1 cellular context compared by ENCODE assay signal in the genomic region with DNA sequence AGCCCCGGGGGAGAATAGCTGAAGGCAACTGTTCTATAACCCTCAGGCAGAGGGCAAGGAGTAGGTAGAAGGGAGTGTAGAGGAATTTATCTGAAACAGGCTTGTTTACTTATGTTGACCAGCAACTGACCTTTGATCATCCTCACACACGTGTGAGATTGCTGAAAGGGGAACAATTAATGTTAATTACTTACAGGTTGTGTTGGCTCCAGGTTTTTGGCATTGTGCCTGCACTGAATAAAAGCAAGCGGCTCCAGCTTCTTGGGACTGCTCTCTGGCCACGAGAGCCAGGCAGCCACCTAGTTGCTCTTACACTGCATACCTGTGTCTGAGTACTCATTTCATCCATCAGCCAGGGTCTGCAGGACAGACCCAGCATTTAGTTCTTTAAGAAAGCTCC.
TF ChIP-seq lines count a peak whose summit lies in the region.

No MANE protein-coding gene starts in this region.

TF ChIP-seq in HepG2, 621 proteins besides CTCF, POLR2A, EP300 and RAD21:
- TF ChIP-seq SOX13 (IDR thresholded peaks at IDR 0.05) (no peak), SOX13 (CRISPR knock-in tag; conservative IDR thresholded peaks at IDR 0.05 in 1 of 2, IDR thresholded peaks at IDR 0.05 in 1 of 2) (peak in 1 of 2 experiments; percentile 59; a peak in 1 of 4 replicates), TBX2 (CRISPR knock-in tag; IDR thresholded peaks at IDR 0.05; ENCODE audit: borderline replicate concordance) (peak; percentile 74), HOXA5 (CRISPR knock-in tag; IDR thresholded peaks at IDR 0.05) (no peak), HNF4G (IDR thresholded peaks at IDR 0.05; ENCODE audit: borderline replicate concordance, low read depth, low read length) (peak; percentile 45; the same call in 1 of the 2 replicates), HNF4G (CRISPR knock-in tag; IDR thresholded peaks at IDR 0.05; ENCODE audit: borderline replicate concordance, low read depth) (no peak), TBX3 (IDR thresholded peaks at IDR 0.05; ENCODE audit: borderline replicate concordance) (peak; percentile 51; the same call in 1 of the 2 replicates), BCL6 (CRISPR knock-in tag; IDR thresholded peaks at IDR 0.05) (peak; percentile 26; the same call in 1 of the 2 replicates), ZNF770 (CRISPR knock-in tag; IDR thresholded peaks at IDR 0.05) (no peak), ZNF234 (CRISPR knock-in tag; conservative IDR thresholded peaks at IDR 0.05) (0 out of 2 replicates have a peak, but pooled peaks have one; percentile 40), BHLHE40 (IDR thresholded peaks at IDR 0.05; ENCODE audit: low read length) (peak; percentile 56; the same call in 1 of the 2 replicates), NFKBIZ (CRISPR knock-in tag; IDR thresholded peaks at IDR 0.05) (no peak), ZBTB21 (CRISPR knock-in tag; IDR thresholded peaks at IDR 0.05) (no peak), ZNF543 (CRISPR knock-in tag; IDR thresholded peaks at IDR 0.05) (no peak), PRMT3 (CRISPR knock-in tag; IDR thresholded peaks at IDR 0.05; ENCODE audit: borderline replicate concordance, low read depth) (no peak), MLX (CRISPR knock-in tag; IDR thresholded peaks at IDR 0.05) (no peak), FOXA1 (IDR thresholded peaks at IDR 0.05) (0 out of 2 replicates have a peak, but pooled peaks have one; percentile 24), FOXA1 (CRISPR knock-in tag; IDR thresholded peaks at IDR 0.05) (peak; percentile 61), FOXA3 (CRISPR knock-in tag; IDR thresholded peaks at IDR 0.05) (peak; percentile 53; the same call in 1 of the 2 replicates), ZBTB43 (CRISPR knock-in tag; conservative IDR thresholded peaks at IDR 0.05) (no peak), FOXP4 (CRISPR knock-in tag; IDR thresholded peaks at IDR 0.05) (peak; percentile 59), ZNF672 (CRISPR knock-in tag; IDR thresholded peaks at IDR 0.05) (no peak), RARA (CRISPR knock-in tag; IDR thresholded peaks at IDR 0.05) (0 out of 2 replicates have a peak, but pooled peaks have one; percentile 11), HNF1B (CRISPR knock-in tag; IDR thresholded peaks at IDR 0.05) (no peak), KDM4B (CRISPR knock-in tag; IDR thresholded peaks at IDR 0.05) (no peak), ZFP36 (IDR thresholded peaks at IDR 0.05; ENCODE audit: borderline replicate concordance, low read depth, low read length, partially characterized antibody) (peak; percentile 31), HNF4A (CRISPR knock-in tag; IDR thresholded peaks at IDR 0.05) (peak; percentile 48; the same call in 1 of the 2 replicates), SOX6 (IDR thresholded peaks at IDR 0.05) (no peak), SOX6 (CRISPR knock-in tag; IDR thresholded peaks at IDR 0.05) (peak; percentile 61; the same call in 1 of the 2 replicates), ZFY (CRISPR knock-in tag; IDR thresholded peaks at IDR 0.05) (no peak), FOXP1 (IDR thresholded peaks at IDR 0.05) (no peak), FOXP1 (CRISPR knock-in tag; IDR thresholded peaks at IDR 0.05) (peak; percentile 31; the same call in 1 of the 2 replicates), NR2F1 (CRISPR knock-in tag; IDR thresholded peaks at IDR 0.05) (0 out of 4 replicates have a peak, but pooled peaks of 1 of the 2 experiments have one; percentile 14)
- TF ChIP-seq, protein P1, sequence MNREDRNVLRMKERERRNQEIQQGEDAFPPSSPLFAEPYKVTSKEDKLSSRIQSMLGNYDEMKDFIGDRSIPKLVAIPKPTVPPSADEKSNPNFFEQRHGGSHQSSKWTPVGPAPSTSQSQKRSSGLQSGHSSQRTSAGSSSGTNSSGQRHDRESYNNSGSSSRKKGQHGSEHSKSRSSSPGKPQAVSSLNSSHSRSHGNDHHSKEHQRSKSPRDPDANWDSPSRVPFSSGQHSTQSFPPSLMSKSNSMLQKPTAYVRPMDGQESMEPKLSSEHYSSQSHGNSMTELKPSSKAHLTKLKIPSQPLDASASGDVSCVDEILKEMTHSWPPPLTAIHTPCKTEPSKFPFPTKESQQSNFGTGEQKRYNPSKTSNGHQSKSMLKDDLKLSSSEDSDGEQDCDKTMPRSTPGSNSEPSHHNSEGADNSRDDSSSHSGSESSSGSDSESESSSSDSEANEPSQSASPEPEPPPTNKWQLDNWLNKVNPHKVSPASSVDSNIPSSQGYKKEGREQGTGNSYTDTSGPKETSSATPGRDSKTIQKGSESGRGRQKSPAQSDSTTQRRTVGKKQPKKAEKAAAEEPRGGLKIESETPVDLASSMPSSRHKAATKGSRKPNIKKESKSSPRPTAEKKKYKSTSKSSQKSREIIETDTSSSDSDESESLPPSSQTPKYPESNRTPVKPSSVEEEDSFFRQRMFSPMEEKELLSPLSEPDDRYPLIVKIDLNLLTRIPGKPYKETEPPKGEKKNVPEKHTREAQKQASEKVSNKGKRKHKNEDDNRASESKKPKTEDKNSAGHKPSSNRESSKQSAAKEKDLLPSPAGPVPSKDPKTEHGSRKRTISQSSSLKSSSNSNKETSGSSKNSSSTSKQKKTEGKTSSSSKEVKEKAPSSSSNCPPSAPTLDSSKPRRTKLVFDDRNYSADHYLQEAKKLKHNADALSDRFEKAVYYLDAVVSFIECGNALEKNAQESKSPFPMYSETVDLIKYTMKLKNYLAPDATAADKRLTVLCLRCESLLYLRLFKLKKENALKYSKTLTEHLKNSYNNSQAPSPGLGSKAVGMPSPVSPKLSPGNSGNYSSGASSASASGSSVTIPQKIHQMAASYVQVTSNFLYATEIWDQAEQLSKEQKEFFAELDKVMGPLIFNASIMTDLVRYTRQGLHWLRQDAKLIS (CRISPR knock-in tag; IDR thresholded peaks at IDR 0.05), result no peak
- TF ChIP-seq, protein P2, sequence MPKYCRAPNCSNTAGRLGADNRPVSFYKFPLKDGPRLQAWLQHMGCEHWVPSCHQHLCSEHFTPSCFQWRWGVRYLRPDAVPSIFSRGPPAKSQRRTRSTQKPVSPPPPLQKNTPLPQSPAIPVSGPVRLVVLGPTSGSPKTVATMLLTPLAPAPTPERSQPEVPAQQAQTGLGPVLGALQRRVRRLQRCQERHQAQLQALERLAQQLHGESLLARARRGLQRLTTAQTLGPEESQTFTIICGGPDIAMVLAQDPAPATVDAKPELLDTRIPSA (CRISPR knock-in tag; IDR thresholded peaks at IDR 0.05; ENCODE audit: borderline replicate concordance), result no peak
TF ChIP-seq in HepG2: peak in this region for 16.
